24 cellular contexts compared by ENCODE assay signal in genomic region chr1:192884241-192884640, GRCh38.
"Had no signal": no experiment of that assay in that cellular context is flagged by ENCODE, and none has a peak within 500 bp of the region (broad histone marks: within the 10 kb centered on the region; RNA-seq: fewer than 3 reads in every experiment).

No MANE protein-coding gene starts in this region.

- DNase-seq: dermis blood vessel endothelial cell; effector memory CD8-positive, alpha-beta T cell; erythroblast; esophagus squamous epithelium; kidney; mesendoderm; natural killer cell; right cardiac atrium; sigmoid colon; stimulated activated CD4-positive, alpha-beta T cell treated with anti-CD3 and anti-CD28 coated beads, Interleukin-2, amount 100 ng/mL, for 24 hours; stimulated activated CD4-positive, alpha-beta T cell treated with anti-CD3 and anti-CD28 coated beads, Interleukin-4, amount 100 ng/mL, for 4 hours; stimulated activated naive CD8-positive, alpha-beta T cell treated with anti-CD3 and anti-CD28 coated beads, Interleukin-15, Interleukin-2, amounts not matched to agents 100 U/mL and 50 U/mL, for 24 hours; substantia nigra; testis; tibial artery had no signal

- H3K36me3 Mint-ChIP-seq: natural killer cell; stimulated activated memory B cell treated with anti-CD40 and anti-IgM and Interleukin-4, amounts not matched to agents 10 μg/mL and 1 μg/mL and 100 μg/mL, for 72 hours; type B pancreatic cell had no signal

- H3K27me3 Mint-ChIP-seq: type B pancreatic cell had no signal

- H3K27ac Mint-ChIP-seq: effector memory CD8-positive, alpha-beta T cell; natural killer cell; stimulated activated memory B cell treated with anti-CD40 and anti-IgM and Interleukin-4, amounts not matched to agents 10 μg/mL and 1 μg/mL and 100 μg/mL, for 72 hours; type B pancreatic cell had no signal

- H3K9me3 ChIP-seq: esophagus squamous epithelium, prostate gland, sigmoid colon, testis, tibial artery had no signal

- H3K4me1 ChIP-seq: esophagus squamous epithelium, parathyroid adenoma, prostate gland, testis had no signal

- H3K4me3 ChIP-seq: coronary artery, esophagus squamous epithelium, lung, prostate gland, sigmoid colon, testis, tibial artery had no signal

- H3K9me3 Mint-ChIP-seq: effector memory CD8-positive, alpha-beta T cell; natural killer cell; stimulated activated memory B cell treated with anti-CD40 and anti-IgM and Interleukin-4, amounts not matched to agents 10 μg/mL and 1 μg/mL and 100 μg/mL, for 72 hours; type B pancreatic cell had no signal

- FAIRE-seq: frontal cortex, kidney had no signal

- H3K4me3 Mint-ChIP-seq: effector memory CD8-positive, alpha-beta T cell; natural killer cell; neural crest cell; stimulated activated memory B cell treated with anti-CD40 and anti-IgM and Interleukin-4, amounts not matched to agents 10 μg/mL and 1 μg/mL and 100 μg/mL, for 72 hours; type B pancreatic cell had no signal

- ATAC-seq: effector memory CD8-positive, alpha-beta T cell; left lobe of liver; natural killer cell; right cardiac atrium; stimulated activated memory B cell treated with anti-CD40 and anti-IgM and Interleukin-4, amounts not matched to agents 10 μg/mL and 1 μg/mL and 100 μg/mL, for 72 hours; stimulated activated naive CD8-positive, alpha-beta T cell treated with anti-CD3 and anti-CD28 coated beads, Interleukin-15, Interleukin-2, amounts not matched to agents 100 U/mL and 50 U/mL, for 24 hours had no signal

- H3K4me1 Mint-ChIP-seq: neural crest cell; stimulated activated memory B cell treated with anti-CD40 and anti-IgM and Interleukin-4, amounts not matched to agents 10 μg/mL and 1 μg/mL and 100 μg/mL, for 72 hours had no signal

- H3K27me3 ChIP-seq: esophagus squamous epithelium, sigmoid colon, testis, tibial artery had no signal

- H3K27ac ChIP-seq: coronary artery, esophagus squamous epithelium, parathyroid adenoma, prostate gland, sigmoid colon, testis, tibial artery had no signal

- H3K36me3 ChIP-seq: esophagus squamous epithelium, prostate gland, sigmoid colon, tibial artery had no signal

- H3K9ac ChIP-seq: parathyroid adenoma had no signal
